In the genomic region with DNA sequence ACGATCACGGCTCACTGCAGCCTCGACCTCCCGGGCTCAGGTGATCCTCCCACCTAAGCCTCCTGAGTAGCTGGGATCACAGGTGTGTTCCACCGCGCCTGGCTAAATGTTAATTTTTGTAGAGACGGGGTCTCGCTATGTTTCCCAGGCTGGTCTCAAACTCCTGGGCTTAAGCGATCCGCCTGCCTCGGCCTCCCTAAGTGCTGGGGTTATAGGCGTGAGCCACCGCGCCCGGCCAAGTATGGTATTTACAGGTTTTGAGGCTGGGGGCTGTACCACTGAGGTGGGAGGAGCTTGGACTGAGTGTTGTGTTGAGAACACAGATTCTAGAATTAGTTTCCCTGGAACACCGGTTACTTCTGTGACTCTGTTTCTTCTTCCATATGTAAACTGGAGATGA, we compare ENCODE assay signal across 10 cellular contexts. TPM values are rescaled to one million over a fixed set of nuclear protein-coding genes. Genes with fewer than 3 reads are reported as not detected.
DNase-seq lines count a peak whose midpoint lies in the region; ATAC-seq and TF ChIP-seq lines count a peak whose summit lies in the region.
"Had no signal": no experiment of that assay in that cellular context is flagged by ENCODE, and none has a peak within 500 bp of the region (broad histone marks: within the 10 kb centered on the region; RNA-seq: fewer than 3 reads in every experiment).

No MANE protein-coding gene starts in this region.

- H3F3A ChIP-seq in GM23248 (ENCODE audit: insufficient read depth) = 0 out of 2 replicates have a peak, but pooled peaks cover 5% of the 10 kb centered on the region

- no peak for ATAC-seq in Right ventricle myocardium inferior
- no peak for ATAC-seq in left cardiac atrium
- no peak for ATAC-seq in T-cell (replicated peaks in 1 of 4)

- H3K27me3 Mint-ChIP-seq in T-cell = peaks cover 12 to 13% of the 10 kb centered on the region in 2 donors
- H3K27me3 Mint-ChIP-seq in type B pancreatic cell = peaks cover 68% of the 10 kb centered on the region

- H3K4me3 Mint-ChIP-seq in T-cell (peak overlapping the region; percentile 70 to 91 (median 72)), type B pancreatic cell (peak overlapping the region; percentile 89)

- in situ Hi-C loops in GM23248 (cut with MboI) = no loop called here
- in situ Hi-C loops in KBM-7 (cut with MboI; ENCODE audit: low pct_unique_long_range_greater_than_20kb, low sequenced_read_pairs) = no loop called here

- H3K9me3 ChIP-seq in hepatocyte (ENCODE audit: low read depth) (no peaks in the 10 kb centered on the region), GM23248 (ENCODE audit: low read depth) (no peaks in the 10 kb centered on the region)
- H3K9me3 ChIP-seq in effector memory CD4-positive, alpha-beta T cell (ENCODE audit: control insufficient read depth, low read length) = no peaks in the 10 kb centered on the region
- H3K9me3 ChIP-seq: heart left ventricle had no signal

- H3K4me1 ChIP-seq in hepatocyte (ENCODE audit: insufficient read depth) (peaks cover 7% of the 10 kb centered on the region), GM23248 (ENCODE audit: insufficient read depth) (0 out of 2 replicates have a peak, but pooled peaks cover 3% of the 10 kb centered on the region)
- H3K4me1 ChIP-seq in effector memory CD4-positive, alpha-beta T cell (ENCODE audit: control insufficient read depth, insufficient read depth, low read length, poor library complexity, severe bottlenecking) = peaks cover 38% of the 10 kb centered on the region

- H3K4me1 Mint-ChIP-seq in T-cell (peaks cover 35 to 47% (median 44%) of the 10 kb centered on the region in 3 donors), type B pancreatic cell (ENCODE audit: unreplicated experiment) (peaks cover 18% of the 10 kb centered on the region)

- H4K20me1 ChIP-seq in hepatocyte (ENCODE audit: insufficient read depth, poor library complexity, severe bottlenecking) (no peaks in the 10 kb centered on the region), GM23248 (ENCODE audit: insufficient read depth) (no peaks in the 10 kb centered on the region)

- no peaks in the 10 kb centered on the region for H3K79me2 ChIP-seq in hepatocyte
- H3K79me2 ChIP-seq in GM23248 (ENCODE audit: insufficient read depth) = no peaks in the 10 kb centered on the region

- no peak overlapping the region for H2AFZ ChIP-seq in hepatocyte
- H2AFZ ChIP-seq in GM23248 = no peak overlapping the region

- CTCF ChIA-PET in T-cell (lab: Charles Lee) = interaction anchor here (0.6 kb wide), 2 partner anchors 11 to 18 kb away, joined by 3 read pairs; no protein-coding TSS in a partner anchor

- no peak overlapping the region for H3K4me3 ChIP-seq in hepatocyte
- no peak overlapping the region for H3K4me3 ChIP-seq in effector memory CD4-positive, alpha-beta T cell (ENCODE audit: insufficient read depth, low read depth, low read length, poor library complexity, severe bottlenecking)
- no peak overlapping the region for H3K4me3 ChIP-seq in GM23248

- POLR2A ChIA-PET in T-cell (lab: Charles Lee) = no interaction called here

- H3K36me3 Mint-ChIP-seq in T-cell (peaks cover 5% of the 10 kb centered on the region), type B pancreatic cell (peaks cover 3% of the 10 kb centered on the region)

- H3K27ac Mint-ChIP-seq in T-cell = peak overlapping the region in 1 of 2 donors; percentile 82
- H3K27ac Mint-ChIP-seq in type B pancreatic cell = peak overlapping the region; percentile 72

- DNase-seq in Right ventricle myocardium inferior (ENCODE audit: missing footprints) (peak; percentile 74), left cardiac atrium (no peak), T-cell (no peak), hepatocyte (ENCODE audit: low spot score) (no peak), type B pancreatic cell (ENCODE audit: extremely low spot score, unreplicated experiment) (no peak), GM23248 (no peak), KBM-7 (no peak)
- DNase-seq in effector memory CD4-positive, alpha-beta T cell = no peak
- DNase-seq: amniotic stem cell had no signal

- H3K27ac ChIP-seq in hepatocyte (no peak overlapping the region), GM23248 (no peak overlapping the region)
- no peak overlapping the region for H3K27ac ChIP-seq in effector memory CD4-positive, alpha-beta T cell (ENCODE audit: insufficient read depth, low read length, poor library complexity, severe bottlenecking)

- 27% methylated on average over 16 of the region's 16 CpGs for WGBS in hepatocyte (ENCODE audit: low lambda C conversion rate, missing lambda C conversion rate)
- 26% methylated on average over 16 of the region's 16 CpGs for WGBS in GM23248 (ENCODE audit: low coverage in 1 of 2, low lambda C conversion rate in 2 of 2, missing lambda C conversion rate in 2 of 2), 2 experiments

- intact Hi-C loops in Right ventricle myocardium inferior (cut with DNase I) (loop anchor here (10.0 kb wide), 1 partner anchor 147 kb away; no protein-coding TSS in a partner anchor), left cardiac atrium (cut with DNase I) (no loop called here)

- H3K9me2 ChIP-seq in hepatocyte (replicated peaks; ENCODE audit: insufficient read depth) (no peaks in the 10 kb centered on the region), GM23248 (ENCODE audit: insufficient read depth) (no peaks in the 10 kb centered on the region)

- H3K4me2 ChIP-seq in hepatocyte (peak overlapping the region; percentile 100), GM23248 (ENCODE audit: unreplicated experiment) (no peak overlapping the region)

- no peak overlapping the region for H3K9ac ChIP-seq in GM23248

- H3K9me3 Mint-ChIP-seq in T-cell (no peaks in the 10 kb centered on the region), type B pancreatic cell (no peaks in the 10 kb centered on the region)

- H3K27me3 ChIP-seq in hepatocyte (peaks cover 27% of the 10 kb centered on the region), GM23248 (replicated peaks; ENCODE audit: insufficient read depth) (no peaks in the 10 kb centered on the region)
- H3K27me3 ChIP-seq in effector memory CD4-positive, alpha-beta T cell (replicated peaks; ENCODE audit: control insufficient read depth, insufficient read depth, low read length, poor library complexity, severe bottlenecking) = peaks cover 5% of the 10 kb centered on the region

- TF ChIP-seq CTCF in hepatocyte (IDR thresholded peaks at IDR 0.05; ENCODE audit: poor library complexity) (no peak), type B pancreatic cell (conservative IDR thresholded peaks at IDR 0.05) (no peak)

- H3K36me3 ChIP-seq in hepatocyte (replicated peaks; ENCODE audit: insufficient read depth, low read depth) (no peaks in the 10 kb centered on the region), GM23248 (ENCODE audit: low read depth) (no peaks in the 10 kb centered on the region)
- no peaks in the 10 kb centered on the region for H3K36me3 ChIP-seq in effector memory CD4-positive, alpha-beta T cell (ENCODE audit: control insufficient read depth, insufficient read depth, low read length)
- H3K36me3 ChIP-seq: heart left ventricle had no signal

RNA-seq across cellular contexts. Expression of gene PPM1N, which starts 0.5 kb away (rescaled TPM):
- total RNA-seq in Right ventricle myocardium inferior (0.65 TPM), left cardiac atrium (1 to 10 TPM in 1 of 2 donors, under 1 TPM in 1; 0.47 to 1.0 TPM), T-cell (10 to 100 TPM in 2 of 5 donors, 1 to 10 TPM in 3; 5.6 to 14.6 (median 10.0) TPM), hepatocyte (0.40 and 1.9 TPM in 2 replicates), type B pancreatic cell (ENCODE audit: low replicate concordance) (0.48 TPM in 1 of 2 replicates, not detected in the other)
- polyA plus RNA-seq in hepatocyte (0.59 and 1.4 TPM in 2 replicates), GM23248 (2016; fragmentation: Nextera tagmentation; extraction: Ambion mirVana) (0.33 and 0.63 TPM in 2 replicates)
- 0.32 TPM in 1 of 2 replicates, not detected in the other for total RNA-seq in GM23248 (2014; rRNA removed; shearing (Covaris generic))

RNA-seq across cellular contexts. Expression of gene RTN2, which starts 0.9 kb away (rescaled TPM):
- 30.6 TPM for total RNA-seq in Right ventricle myocardium inferior
- 10 to 100 TPM; 13.0 to 16.3 TPM for total RNA-seq in left cardiac atrium
- total RNA-seq in T-cell = 1 to 10 TPM; 1.7 to 2.5 (median 2.2) TPM
- 3.4 and 7.8 TPM in 2 replicates for total RNA-seq in hepatocyte
- polyA plus RNA-seq in hepatocyte = 12.2 and 14.8 TPM in 2 replicates
- 11.9 and 13.0 TPM in 2 replicates for total RNA-seq in type B pancreatic cell (ENCODE audit: low replicate concordance)
- total RNA-seq in GM23248 (2014; rRNA removed; shearing (Covaris generic)) = 14.8 and 19.6 TPM in 2 replicates
- polyA plus RNA-seq in GM23248 (2016; fragmentation: Nextera tagmentation; extraction: Ambion mirVana) = 7.8 and 8.2 TPM in 2 replicates

RNA-seq across cellular contexts. Expression of gene VASP, which starts 9.5 kb away (rescaled TPM):
- total RNA-seq in Right ventricle myocardium inferior (49.0 TPM), left cardiac atrium (10 to 100 TPM; 48.4 to 91.7 TPM), T-cell (100 to 1,000 TPM in 3 of 5 donors, 10 to 100 TPM in 2; 77.4 to 113 (median 101) TPM), hepatocyte (57.3 and 68.9 TPM in 2 replicates), type B pancreatic cell (ENCODE audit: low replicate concordance) (51.9 and 73.0 TPM in 2 replicates)
- polyA plus RNA-seq in hepatocyte (86.0 and 92.6 TPM in 2 replicates), GM23248 (2016; fragmentation: Nextera tagmentation; extraction: Ambion mirVana) (31.9 and 32.6 TPM in 2 replicates)
- total RNA-seq in GM23248 (2014; rRNA removed; shearing (Covaris generic)) = 108 and 135 TPM in 2 replicates

RNA-seq across cellular contexts. Expression of gene FOSB, which starts 30.0 kb away (rescaled TPM):
- 0.32 TPM for total RNA-seq in Right ventricle myocardium inferior
- total RNA-seq in left cardiac atrium = 1 to 10 TPM; 1.5 to 5.5 TPM
- total RNA-seq in T-cell = 1,000 to 10,000 TPM in 1 of 5 donors, 100 to 1,000 TPM in 1, 10 to 100 TPM in 1, 1 to 10 TPM in 2; 6.7 to 1,173 (median 10.4) TPM
- total RNA-seq in hepatocyte = 37.9 and 73.1 TPM in 2 replicates
- polyA plus RNA-seq in hepatocyte = 114 and 168 TPM in 2 replicates
- 28.4 and 178 TPM in 2 replicates for total RNA-seq in type B pancreatic cell (ENCODE audit: low replicate concordance)
- 11.9 and 16.1 TPM in 2 replicates for total RNA-seq in GM23248 (2014; rRNA removed; shearing (Covaris generic))
- polyA plus RNA-seq in GM23248 (2016; fragmentation: Nextera tagmentation; extraction: Ambion mirVana) = 4.8 and 8.3 TPM in 2 replicates
